In the genomic region with DNA sequence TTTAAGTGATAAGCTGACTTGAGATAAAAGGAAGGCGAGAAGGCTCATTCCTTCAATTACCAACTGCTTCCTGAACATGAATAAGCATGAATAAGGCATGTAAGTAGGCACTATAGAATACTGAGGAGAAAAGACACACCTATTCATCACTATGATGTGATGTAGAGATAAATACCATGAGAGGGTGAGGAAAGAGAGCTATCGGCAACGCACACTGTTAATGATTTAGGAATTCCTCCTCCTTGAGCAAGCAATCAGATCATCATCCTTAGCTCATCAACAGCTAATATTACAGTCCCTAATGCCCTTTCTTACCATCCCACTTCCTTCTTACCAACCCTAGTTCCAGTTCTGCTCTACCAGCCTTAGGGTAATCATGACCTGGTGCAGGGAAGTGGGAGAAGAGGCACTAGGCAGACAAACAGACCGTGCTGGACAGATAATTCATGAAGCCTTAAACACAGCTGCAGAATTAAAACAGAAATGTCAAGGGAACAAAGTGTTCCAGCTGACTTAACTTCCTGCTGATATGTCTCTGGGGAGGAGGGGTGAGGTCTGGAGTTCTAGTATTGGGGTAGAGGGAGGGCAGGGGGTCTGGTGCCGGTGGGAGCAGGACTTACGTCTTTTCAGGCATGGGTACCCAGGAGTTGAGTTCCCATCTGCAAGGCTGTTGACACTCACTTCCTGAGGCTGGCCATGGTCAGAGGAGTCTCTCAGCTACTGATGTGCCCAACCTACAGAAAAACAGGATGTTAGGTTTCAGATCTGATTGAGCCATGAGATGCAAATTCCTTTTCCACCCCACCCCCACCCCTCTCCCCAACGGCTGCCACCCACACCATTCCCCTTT, we compare ENCODE assay signal across 8 cellular contexts. TPM values are rescaled to one million over a fixed set of nuclear protein-coding genes. Genes with fewer than 3 reads are reported as not detected.
DNase-seq lines count a peak whose midpoint lies in the region; ATAC-seq and TF ChIP-seq lines count a peak whose summit lies in the region.

No MANE protein-coding gene starts in this region.

- H3K27ac ChIP-seq in IMR-90 (ENCODE audit: insufficient read depth, low read length) (no peak overlapping the region), adrenal gland (peak overlapping the region in 4 of 5 donors; percentile 22 to 87 (median 55)), suprapubic skin (peak overlapping the region; percentile 74)

- no peak overlapping the region for H2BK5ac ChIP-seq in IMR-90 (ENCODE audit: low read depth, low read length, poor library complexity, severe bottlenecking)

- no peak overlapping the region for H3K4me2 ChIP-seq in IMR-90 (ENCODE audit: low read depth, low read length)

- no peaks in the 10 kb centered on the region for H4K20me1 ChIP-seq in IMR-90 (ENCODE audit: insufficient read depth, low read length)

- H4K5ac ChIP-seq in IMR-90 (ENCODE audit: low read depth, low read length), result no peak overlapping the region

- H3K9me3 Mint-ChIP-seq in CD14-positive monocyte, result peaks cover 0 to 8% (median 4%) of the 10 kb centered on the region in 7 donors

- TF ChIP-seq POLR2A in IMR-90 (IDR thresholded peaks at IDR 0.05; ENCODE audit: low read depth, low read length), result no peak
- no peak for TF ChIP-seq POLR2A in adrenal gland (IDR thresholded peaks at IDR 0.05)
- no peak for TF ChIP-seq POLR2A in suprapubic skin (IDR thresholded peaks at IDR 0.05)

- dilution Hi-C loops in IMR-90 (cut with HindIII; ENCODE audit: low sequenced_read_pairs, unreplicated experiment), result no loop called here

- H4K8ac ChIP-seq in IMR-90 (ENCODE audit: low read depth in 2 of 2, low read length in 2 of 2), result no peak overlapping the region

- intact Hi-C loops in CD14-positive monocyte (cut with micrococcal nuclease) (loop anchor here in 1 of 2 donors (2.0 kb wide), 2 partner anchors 13 to 17 kb away; a partner anchor contains a TSS), IMR-90 (cut with micrococcal nuclease) (no loop called here), adrenal gland (cut with DNase I) (no loop called here)

- no peaks in the 10 kb centered on the region for H3K36me3 ChIP-seq in IMR-90 (ENCODE audit: control insufficient read depth, insufficient read depth, low read length)
- no peaks in the 10 kb centered on the region for H3K36me3 ChIP-seq in adrenal gland (replicated peaks in 1 of 2)
- H3K36me3 ChIP-seq in suprapubic skin, result no peaks in the 10 kb centered on the region

- H3K27me3 ChIP-seq in IMR-90 (ENCODE audit: control insufficient read depth, insufficient read depth, low read length) (peaks cover 3% of the 10 kb centered on the region), adrenal gland (no peaks in the 10 kb centered on the region), suprapubic skin (no peaks in the 10 kb centered on the region)

- H3K4me3 Mint-ChIP-seq in CD14-positive monocyte, result peak overlapping the region; percentile 62 to 65

- no peak overlapping the region for H4K91ac ChIP-seq in IMR-90 (ENCODE audit: insufficient read depth, low read depth, low read length)

- H3K14ac ChIP-seq in IMR-90 (replicated peaks; ENCODE audit: low read depth, low read length), result no peak overlapping the region

- H3K4me1 ChIP-seq in IMR-90 (ENCODE audit: control insufficient read depth, insufficient read depth, low read length) (0 out of 2 replicates have a peak, but pooled peaks cover 4% of the 10 kb centered on the region), adrenal gland (replicated peaks in 1 of 2) (peaks cover 0 to 16% of the 10 kb centered on the region in 2 donors), suprapubic skin (peaks cover 13% of the 10 kb centered on the region)

- H3K9me1 ChIP-seq in IMR-90 (ENCODE audit: insufficient read depth, low read length), result no peaks in the 10 kb centered on the region

- WGBS in IMR-90 (ENCODE audit: extremely low coverage in 2 of 2, insufficient read length in 1 of 2), 2 experiments, result 0% methylated on average over 1 of the region's 7 CpGs; no CpG with 5 or more reads in 1 of the 2 experiments
- 35 to 36% (median 36%) methylated on average over 7 of the region's 7 CpGs for WGBS in adrenal gland, 4 donors
- WGBS in suprapubic skin, result 22% methylated on average over 7 of the region's 7 CpGs

- no peak for TF ChIP-seq EP300 in suprapubic skin (IDR thresholded peaks at IDR 0.05)

- no peak overlapping the region for H2AK5ac ChIP-seq in IMR-90 (ENCODE audit: low read depth, low read length)

- H3K79me1 ChIP-seq in IMR-90 (ENCODE audit: low read depth in 1 of 2, low read length in 2 of 2), result no peaks in the 10 kb centered on the region

- POLR2A ChIA-PET in IMR-90 (lab: Charles Lee; ENCODE audit: unreplicated experiment), result no interaction called here

- no peak overlapping the region for H3K4ac ChIP-seq in IMR-90 (ENCODE audit: low read depth, low read length)

- no peak overlapping the region for H2BK20ac ChIP-seq in IMR-90 (ENCODE audit: low read depth, low read length)

- CTCF ChIA-PET in IMR-90 (lab: Yijun Ruan, JAX), result interaction anchor here (0.6 to 1.0 kb wide), 2 partner anchors 16 to 50 kb away, joined by 3 read pairs; no protein-coding TSS in a partner anchor

- H3K9me3 ChIP-seq in IMR-90 (ENCODE audit: control insufficient read depth, insufficient read depth, low read length) (no peaks in the 10 kb centered on the region), adrenal gland (replicated peaks in 1 of 3) (no peaks in the 10 kb centered on the region), suprapubic skin (no peaks in the 10 kb centered on the region)

- peak overlapping the region; percentile 93 to 98 (median 95) for H3K27ac Mint-ChIP-seq in CD14-positive monocyte

- DNase-seq in CD14-positive monocyte (ENCODE audit: low spot score) (peak; percentile 63), IMR-90 (peak; percentile 7), adrenal gland (peak in 5 of 7 donors; percentile 18 to 76 (median 41)), islet precursor cell (peak; percentile 79), suprapubic skin (ENCODE audit: low spot score in 2 of 2) (no peak), NCI-H2171 treated with DMSO at 0.1 percent for 48 hours (lab: John Stamatoyannopoulos, UW) (no peak)
- no peak for DNase-seq in central memory CD4-positive, alpha-beta T cell

- TF ChIP-seq CTCF in CD14-positive monocyte (IDR thresholded peaks at IDR 0.05) (no peak), IMR-90 (conservative IDR thresholded peaks at IDR 0.05; ENCODE audit: low read depth, low read length) (no peak), adrenal gland (IDR thresholded peaks at IDR 0.05) (no peak), suprapubic skin (IDR thresholded peaks at IDR 0.05) (no peak)

- in situ Hi-C loops in IMR-90 (cut with MboI; ENCODE audit: low sequenced_read_pairs), result no loop called here

- no peaks in the 10 kb centered on the region for H3K36me3 Mint-ChIP-seq in CD14-positive monocyte

- no peak overlapping the region for H3K4me3 ChIP-seq in IMR-90 (ENCODE audit: insufficient read depth, low read depth, low read length)
- H3K4me3 ChIP-seq in adrenal gland, result no peak overlapping the region
- H3K4me3 ChIP-seq in suprapubic skin, result no peak overlapping the region

- H2AFZ ChIP-seq in IMR-90 (replicated peaks; ENCODE audit: low read length, poor library complexity), result peak overlapping the region; percentile 63

- no peak overlapping the region for H2BK15ac ChIP-seq in IMR-90 (ENCODE audit: low read depth, low read length)

- no peak overlapping the region for H3K9ac ChIP-seq in IMR-90 (ENCODE audit: low read depth, low read length)

- no peak overlapping the region for H2BK120ac ChIP-seq in IMR-90 (ENCODE audit: low read depth, low read length)

- peaks cover 73% of the 10 kb centered on the region for H3K4me1 Mint-ChIP-seq in CD14-positive monocyte

- H2AK9ac ChIP-seq in IMR-90 (replicated peaks; ENCODE audit: low read depth, low read length, poor library complexity), result no peak overlapping the region

- no peak for TF ChIP-seq RAD21 in IMR-90 (IDR thresholded peaks at IDR 0.05; ENCODE audit: low read length)

- H3K27me3 Mint-ChIP-seq in CD14-positive monocyte (ENCODE audit: low read depth in 3 of 3), result peaks cover 0 to 6% (median 0%) of the 10 kb centered on the region in 3 donors

- ATAC-seq in GM19463 (IDR thresholded peaks at IDR 0.05; ENCODE audit: unreplicated experiment), result peak; percentile 76
- ATAC-seq in IMR-90 (ENCODE audit: low read depth), result no peak

- no peak overlapping the region; the same call in 1 of the 2 replicates for H3K23ac ChIP-seq in IMR-90 (ENCODE audit: low read depth, low read length)

- H3K56ac ChIP-seq in IMR-90 (ENCODE audit: extremely low read depth, insufficient read depth, low read length), result no peak overlapping the region

- no peak overlapping the region for H3K18ac ChIP-seq in IMR-90 (ENCODE audit: low read depth, low read length)

- BruUV-seq in IMR-90 (replicated peaks; lab: Mats Ljungman, UMichigan), result no TSS peak

TF ChIP-seq in IMR-90, 13 proteins besides CTCF, POLR2A, EP300 and RAD21 (continues in another document):
- no peak for TF ChIP-seq RFX5 (IDR thresholded peaks at IDR 0.05; ENCODE audit: low read depth, low read length)
- TF ChIP-seq NFE2L2 (IDR thresholded peaks at IDR 0.05; ENCODE audit: low read depth, low read length), result no peak
- TF ChIP-seq, protein P1, sequence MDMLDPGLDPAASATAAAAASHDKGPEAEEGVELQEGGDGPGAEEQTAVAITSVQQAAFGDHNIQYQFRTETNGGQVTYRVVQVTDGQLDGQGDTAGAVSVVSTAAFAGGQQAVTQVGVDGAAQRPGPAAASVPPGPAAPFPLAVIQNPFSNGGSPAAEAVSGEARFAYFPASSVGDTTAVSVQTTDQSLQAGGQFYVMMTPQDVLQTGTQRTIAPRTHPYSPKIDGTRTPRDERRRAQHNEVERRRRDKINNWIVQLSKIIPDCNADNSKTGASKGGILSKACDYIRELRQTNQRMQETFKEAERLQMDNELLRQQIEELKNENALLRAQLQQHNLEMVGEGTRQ (IDR thresholded peaks at IDR 0.05; ENCODE audit: low read depth, low read length), result no peak
- no peak for TF ChIP-seq MAZ (IDR thresholded peaks at IDR 0.05; ENCODE audit: borderline replicate concordance, low read depth, low read length)
- TF ChIP-seq MXI1 (IDR thresholded peaks at IDR 0.05; ENCODE audit: borderline replicate concordance, low read depth, low read length), result no peak

RNA-seq across cellular contexts. Expression of a gene that starts 12.7 kb away (rescaled TPM):
- polyA plus RNA-seq in CD14-positive monocyte (100 to 1,000 TPM; 216 to 218 TPM), IMR-90 (2012; rRNA removed) (0.03 TPM in 1 of 2 replicates, not detected in the other), adrenal gland (1 to 10 TPM; 3.3 to 8.8 (median 5.0) TPM)
- total RNA-seq in IMR-90 (2012; rRNA removed) (not detected in 2 replicates), adrenal gland (10 to 100 TPM in 6 of 8 donors, 1 to 10 TPM in 2; 8.5 to 15.4 (median 11.9) TPM), suprapubic skin (1 to 10 TPM in 3 of 4 donors, under 1 TPM in 1; 0.34 to 3.5 (median 2.0) TPM)
- polyA plus RNA-seq in IMR-90 (2012; cell fraction: cytosol; rRNA removed), result 0.01 TPM in 1 of 2 replicates, not detected in the other
- not detected in 2 replicates for polyA plus RNA-seq in IMR-90 (2012; cell fraction: nucleus; rRNA removed; ENCODE audit: low replicate concordance)

Comparison
In these comparisons a context has a peak if more than half of its experiments do, and no peak if none do; other contexts are left out.
1. DNase-seq: peak in CD14-positive monocyte (single experiment), IMR-90 (single experiment), adrenal gland (5 of 7) and islet precursor cell (single experiment); none in suprapubic skin (0 of 2), central memory CD4-positive, alpha-beta T cell (single experiment) and NCI-H2171 treated with DMSO at 0.1 percent for 48 hours (single experiment).